Comparison of ENCODE assay signal across 1 cellular context in genomic region chr5:124612023-124612422, GRCh38.
TF ChIP-seq lines count a peak whose summit lies in the region.

No MANE protein-coding gene starts in this region.

TF ChIP-seq in K562, 482 proteins besides CTCF, POLR2A, EP300 and RAD21 (continued from another document):
- no peak for TF ChIP-seq RCOR1 (IDR thresholded peaks at IDR 0.05; ENCODE audit: borderline replicate concordance in 1 of 2, low read depth in 2 of 2, low read length in 2 of 2)
- TF ChIP-seq, protein P1, sequence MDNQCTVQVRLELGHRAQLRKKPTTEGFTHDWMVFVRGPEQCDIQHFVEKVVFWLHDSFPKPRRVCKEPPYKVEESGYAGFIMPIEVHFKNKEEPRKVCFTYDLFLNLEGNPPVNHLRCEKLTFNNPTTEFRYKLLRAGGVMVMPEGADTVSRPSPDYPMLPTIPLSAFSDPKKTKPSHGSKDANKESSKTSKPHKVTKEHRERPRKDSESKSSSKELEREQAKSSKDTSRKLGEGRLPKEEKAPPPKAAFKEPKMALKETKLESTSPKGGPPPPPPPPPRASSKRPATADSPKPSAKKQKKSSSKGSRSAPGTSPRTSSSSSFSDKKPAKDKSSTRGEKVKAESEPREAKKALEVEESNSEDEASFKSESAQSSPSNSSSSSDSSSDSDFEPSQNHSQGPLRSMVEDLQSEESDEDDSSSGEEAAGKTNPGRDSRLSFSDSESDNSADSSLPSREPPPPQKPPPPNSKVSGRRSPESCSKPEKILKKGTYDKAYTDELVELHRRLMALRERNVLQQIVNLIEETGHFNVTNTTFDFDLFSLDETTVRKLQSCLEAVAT (IDR thresholded peaks at IDR 0.05), result no peak
- TF ChIP-seq ZBTB1 (CRISPR knock-in tag; IDR thresholded peaks at IDR 0.05; ENCODE audit: borderline replicate concordance, low read depth), result no peak
- TF ChIP-seq FOXJ2 (tag; IDR thresholded peaks at IDR 0.05), result no peak
- no peak for TF ChIP-seq ZNF655 (CRISPR knock-in tag; IDR thresholded peaks at IDR 0.05)
- no peak for TF ChIP-seq BCOR (IDR thresholded peaks at IDR 0.05)
